35 cellular contexts compared by ENCODE assay signal in genomic region chr6:39231844-39232243, GRCh38. TPM values are rescaled to one million over a fixed set of nuclear protein-coding genes. Genes with fewer than 3 reads are reported as not detected.
DNase-seq lines count a peak whose midpoint lies in the region; ATAC-seq and TF ChIP-seq lines count a peak whose summit lies in the region.
"Had no signal": no experiment of that assay in that cellular context is flagged by ENCODE, and none has a peak within 500 bp of the region (broad histone marks: within the 10 kb centered on the region; RNA-seq: fewer than 3 reads in every experiment).

No MANE protein-coding gene starts in this region.

- no peaks in the 10 kb centered on the region for H3K9me2 ChIP-seq in Loucy (replicated peaks; ENCODE audit: low read depth, low read length)
- H3K9me2 ChIP-seq: SK-N-SH had no signal

- peak overlapping the region; percentile 2; the same call in 1 of the 2 replicates for H3K9ac ChIP-seq in ES-I3 (ENCODE audit: low read depth, low read length)
- H3K9ac ChIP-seq in Loucy (ENCODE audit: low read depth, low read length, poor library complexity, severe bottlenecking), result no peak overlapping the region
- H3K9ac ChIP-seq: SK-N-SH had no signal

- H3K36me3 ChIP-seq in ES-I3 (ENCODE audit: insufficient read depth, low read length) (no peaks in the 10 kb centered on the region), Loucy (ENCODE audit: insufficient read depth, low read length) (no peaks in the 10 kb centered on the region), sigmoid colon (no peaks in the 10 kb centered on the region), psoas muscle (ENCODE audit: insufficient read depth in 1 of 2, low read depth in 1 of 2) (no peaks in the 10 kb centered on the region)
- H3K36me3 ChIP-seq: colonic mucosa, thyroid gland had no signal

- peaks cover 17% of the 10 kb centered on the region for H3K79me2 ChIP-seq in Loucy (ENCODE audit: insufficient read depth, low read length)

- ATAC-seq in GM19467 (IDR thresholded peaks at IDR 0.05; ENCODE audit: unreplicated experiment), result no peak
- ATAC-seq in psoas muscle, result no peak
- ATAC-seq: activated CD4-positive, CD25-positive, alpha-beta regulatory T cell treated with anti-CD3 and anti-CD28 coated beads, Interleukin-2, amount 50 U/mL, for 24 hours; activated naive CD8-positive, alpha-beta T cell treated with anti-CD3 and anti-CD28 coated beads, Interleukin-2, amount 50 U/mL, for 24 hours; HCT116; Right ventricle myocardium inferior; T-helper 17 cell had no signal

- no peaks in the 10 kb centered on the region for H3K9me3 ChIP-seq in ES-I3 (ENCODE audit: control insufficient read depth, insufficient read depth, low read length)
- H3K9me3 ChIP-seq in Loucy (ENCODE audit: insufficient read depth, low read depth, low read length), result no peaks in the 10 kb centered on the region
- H3K9me3 ChIP-seq in sigmoid colon, result no peaks in the 10 kb centered on the region
- no peaks in the 10 kb centered on the region for H3K9me3 ChIP-seq in psoas muscle
- H3K9me3 ChIP-seq: colonic mucosa, SK-N-SH, thyroid gland had no signal

- H3K27me3 Mint-ChIP-seq in neural crest cell (ENCODE audit: low read depth), result peaks cover 17% of the 10 kb centered on the region
- H3K27me3 Mint-ChIP-seq: CD4-positive, alpha-beta T cell had no signal

- TF ChIP-seq EP300 in sigmoid colon (IDR thresholded peaks at IDR 0.05), result no peak

- no peak for TF ChIP-seq POLR2A in sigmoid colon (IDR thresholded peaks at IDR 0.05)

- no peaks in the 10 kb centered on the region for H4K20me1 ChIP-seq in Loucy (ENCODE audit: insufficient read depth, low read length, poor library complexity, severe bottlenecking)

- no peak overlapping the region for H3K27ac ChIP-seq in sigmoid colon
- H3K27ac ChIP-seq in psoas muscle, result no peak overlapping the region
- H3K27ac ChIP-seq: colonic mucosa had no signal

- peak overlapping the region; percentile 100 for H3K27ac Mint-ChIP-seq in neural crest cell (ENCODE audit: unreplicated experiment)
- H3K27ac Mint-ChIP-seq: activated naive CD8-positive, alpha-beta T cell treated with anti-CD3 and anti-CD28 coated beads, Interleukin-2, amount 50 U/mL, for 24 hours; CD4-positive, alpha-beta T cell; T-helper 17 cell had no signal

- in situ Hi-C loops in G401 (cut with HindIII; ENCODE audit: low sequenced_read_pairs), result no loop called here

- no peak overlapping the region for H3K4me2 ChIP-seq in Loucy (ENCODE audit: low read depth, low read length, poor library complexity, severe bottlenecking)
- H3K4me2 ChIP-seq: SK-N-SH, smooth muscle cell had no signal

- peak; percentile 86 for DNase-seq in iPS DF 19.7 (ENCODE audit: low read depth, low spot score)
- DNase-seq in neural crest cell (ENCODE audit: low read depth, low spot score), result no peak
- no peak for DNase-seq in sigmoid colon
- no peak for DNase-seq in G401 (ENCODE audit: low spot score)
- DNase-seq in psoas muscle, result no peak
- DNase-seq: activated CD4-positive, alpha-beta T cell treated with anti-CD3 and anti-CD28 coated beads, Interleukin-2, amount 50 U/mL, for 4 hours; activated gamma-delta T cell treated with Interleukin-2 at 50 U/mL for 16 hours; activated naive CD8-positive, alpha-beta T cell treated with anti-CD3 and anti-CD28 coated beads, Interleukin-2, amount 50 U/mL, for 24 hours; activated T-cell treated with anti-CD3 and anti-CD28 coated beads, Interleukin-2, amount 50 U/mL, for 48 hours; CD4-positive, alpha-beta T cell; colonic mucosa; effector CD8-positive, alpha-beta T cell; hypothalamus; kidney; midbrain; naive B cell; NCI-H1092 treated with DMSO at 0.1 percent for 48 hours; NCI-H187; NCI-H524; NK-92 treated with Interleukin-12 subunit alpha and Interleukin-12 subunit beta, amount 100 ng/mL, for 24 hours; SK-N-SH; stimulated activated CD4-positive, alpha-beta T cell treated with anti-CD3 and anti-CD28 coated beads, Interleukin-2, amount 100 ng/mL, for 24 hours; stimulated activated CD8-positive, alpha-beta memory T cell treated with anti-CD3 and anti-CD28 coated beads, Interleukin-4, amount 100 ng/mL, for 48 hours; T-helper 17 cell; thyroid gland had no signal

- no peak for TF ChIP-seq CTCF in Loucy (conservative IDR thresholded peaks at IDR 0.05; ENCODE audit: low read length)
- TF ChIP-seq CTCF in neural crest cell (conservative IDR thresholded peaks at IDR 0.05), result no peak
- TF ChIP-seq CTCF in sigmoid colon (IDR thresholded peaks at IDR 0.05), result no peak
- no peak for TF ChIP-seq CTCF in psoas muscle (IDR thresholded peaks at IDR 0.05)

- WGBS in sigmoid colon, 2 donors, result 91% methylated on average over 3 of the region's 3 CpGs
- WGBS in psoas muscle, 3 donors, result 75 to 78% (median 76%) methylated on average over 3 of the region's 3 CpGs

- no peaks in the 10 kb centered on the region for H3F3A ChIP-seq in Loucy (ENCODE audit: low read depth)

- H3K9me3 Mint-ChIP-seq in neural crest cell, result no peaks in the 10 kb centered on the region
- H3K9me3 Mint-ChIP-seq: activated naive CD8-positive, alpha-beta T cell treated with anti-CD3 and anti-CD28 coated beads, Interleukin-2, amount 50 U/mL, for 24 hours; CD4-positive, alpha-beta T cell had no signal

- H3K27me3 ChIP-seq in Loucy (ENCODE audit: insufficient read depth, low read length, poor library complexity, severe bottlenecking), result no peaks in the 10 kb centered on the region
- H3K27me3 ChIP-seq in sigmoid colon, result peaks cover 8 to 30% (median 21%) of the 10 kb centered on the region in 3 donors
- H3K27me3 ChIP-seq in psoas muscle (ENCODE audit: insufficient read depth in 3 of 3, low read length in 2 of 3), result peaks cover 0 to 31% (median 12%) of the 10 kb centered on the region in 3 donors
- H3K27me3 ChIP-seq: colonic mucosa, thyroid gland had no signal

- H3K4me3 Mint-ChIP-seq in neural crest cell, result peak overlapping the region; percentile 91
- H3K4me3 Mint-ChIP-seq: activated naive CD8-positive, alpha-beta T cell treated with anti-CD3 and anti-CD28 coated beads, Interleukin-2, amount 50 U/mL, for 24 hours; T-helper 17 cell had no signal

- H3K4me3 ChIP-seq in Loucy (ENCODE audit: low read length, poor library complexity, severe bottlenecking) (no peak overlapping the region), sigmoid colon (no peak overlapping the region), psoas muscle (no peak overlapping the region)
- H3K4me3 ChIP-seq: colonic mucosa, smooth muscle cell, thyroid gland had no signal

- peaks cover 43% of the 10 kb centered on the region for H3K4me1 Mint-ChIP-seq in neural crest cell

- H3K4me1 ChIP-seq in ES-I3 (ENCODE audit: insufficient read depth, low read length), result peaks cover 25% of the 10 kb centered on the region
- peaks cover 24% of the 10 kb centered on the region for H3K4me1 ChIP-seq in Loucy (ENCODE audit: insufficient read depth, low read length, poor library complexity, severe bottlenecking)
- H3K4me1 ChIP-seq in sigmoid colon, result peaks cover 0 to 15% (median 13%) of the 10 kb centered on the region in 4 donors
- H3K4me1 ChIP-seq in psoas muscle, result peaks cover 11% of the 10 kb centered on the region
- H3K4me1 ChIP-seq: colonic mucosa had no signal

- H3K36me3 Mint-ChIP-seq in neural crest cell (ENCODE audit: low read depth), result no peaks in the 10 kb centered on the region
- H3K36me3 Mint-ChIP-seq: naive B cell had no signal

- intact Hi-C loops in sigmoid colon (cut with DNase I) (no loop called here), psoas muscle (cut with DNase I) (no loop called here)

- peak overlapping the region; percentile 68; the same call in 1 of the 2 replicates for H2AFZ ChIP-seq in Loucy (ENCODE audit: low read length)

RNA-seq across cellular contexts. Expression of gene KCNK5, which starts 2.6 kb away (rescaled TPM):
- total RNA-seq in neural crest cell (30.4 and 32.7 TPM in 2 replicates), sigmoid colon (1 to 10 TPM; 3.0 to 7.5 (median 4.9) TPM), psoas muscle (under 1 TPM; 0.06 to 0.24 (median 0.10) TPM)
- polyA plus RNA-seq in sigmoid colon (10 to 100 TPM in 1 of 3 donors, 1 to 10 TPM in 2; 8.4 to 26.9 (median 8.6) TPM), psoas muscle (under 1 TPM in 2 of 3 donors, not detected in 1; 0.06 to 0.12 TPM)
- total RNA-seq in G401 (2014; rRNA removed; shearing (Covaris generic)), result not detected in 2 replicates
- total RNA-seq: A673, M059J, osteoblast, smooth muscle cell had no signal
- polyA plus RNA-seq: SK-N-SH, smooth muscle cell had no signal
